In the genomic region with DNA sequence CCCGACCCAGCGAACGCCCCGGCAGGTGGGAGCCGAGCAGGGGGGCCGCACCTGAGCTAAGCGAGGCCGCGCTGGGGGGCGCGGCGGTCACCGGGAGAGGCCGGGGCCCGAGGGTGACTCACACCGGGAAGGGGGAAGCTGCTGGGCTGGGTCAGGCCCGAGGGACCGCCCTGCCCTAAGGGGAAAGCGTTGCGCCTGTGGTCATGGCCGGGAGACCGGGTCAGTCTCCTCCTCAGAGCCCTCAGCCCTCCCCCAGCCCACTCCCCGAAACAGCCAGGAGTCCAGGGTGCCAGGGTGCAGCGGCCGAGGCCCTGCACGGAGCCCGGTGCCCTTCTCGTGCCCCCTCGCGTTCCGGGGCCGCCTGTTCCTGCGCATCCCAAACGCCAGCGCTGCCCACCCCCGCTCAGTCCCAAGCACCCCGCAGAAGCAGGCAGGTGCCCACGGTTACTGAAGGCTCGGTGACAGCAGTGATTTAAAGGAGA, we compare ENCODE assay signal across 2 cellular contexts.
TF ChIP-seq lines count a peak whose summit lies in the region.

No MANE protein-coding gene starts in this region.

TF ChIP-seq in K562, 482 proteins besides CTCF, POLR2A, EP300 and RAD21 (continued from another document and continues in another):
- TF ChIP-seq, protein P1, sequence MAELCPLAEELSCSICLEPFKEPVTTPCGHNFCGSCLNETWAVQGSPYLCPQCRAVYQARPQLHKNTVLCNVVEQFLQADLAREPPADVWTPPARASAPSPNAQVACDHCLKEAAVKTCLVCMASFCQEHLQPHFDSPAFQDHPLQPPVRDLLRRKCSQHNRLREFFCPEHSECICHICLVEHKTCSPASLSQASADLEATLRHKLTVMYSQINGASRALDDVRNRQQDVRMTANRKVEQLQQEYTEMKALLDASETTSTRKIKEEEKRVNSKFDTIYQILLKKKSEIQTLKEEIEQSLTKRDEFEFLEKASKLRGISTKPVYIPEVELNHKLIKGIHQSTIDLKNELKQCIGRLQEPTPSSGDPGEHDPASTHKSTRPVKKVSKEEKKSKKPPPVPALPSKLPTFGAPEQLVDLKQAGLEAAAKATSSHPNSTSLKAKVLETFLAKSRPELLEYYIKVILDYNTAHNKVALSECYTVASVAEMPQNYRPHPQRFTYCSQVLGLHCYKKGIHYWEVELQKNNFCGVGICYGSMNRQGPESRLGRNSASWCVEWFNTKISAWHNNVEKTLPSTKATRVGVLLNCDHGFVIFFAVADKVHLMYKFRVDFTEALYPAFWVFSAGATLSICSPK (IDR thresholded peaks at IDR 0.05; ENCODE audit: borderline replicate concordance): no peak
- TF ChIP-seq POLR3A (IDR thresholded peaks at IDR 0.05; ENCODE audit: borderline replicate concordance, extremely low read depth, insufficient read depth, insufficient read length) (no peak), SIRT6 (IDR thresholded peaks at IDR 0.05; ENCODE audit: low read depth, low read length) (no peak), TAF1 (IDR thresholded peaks at IDR 0.05; ENCODE audit: control insufficient read depth, extremely low read depth, insufficient read depth, low read length, severe bottlenecking) (no peak), ZNF589 (CRISPR knock-in tag; IDR thresholded peaks at IDR 0.05; ENCODE audit: low read depth) (0 out of 2 replicates have a peak, but pooled peaks have one; percentile 34), PPARD (CRISPR knock-in tag; IDR thresholded peaks at IDR 0.05) (no peak), FIP1L1 (IDR thresholded peaks at IDR 0.05; ENCODE audit: low read depth, low read length, poor library complexity, severe bottlenecking) (peak; percentile 81), SMARCC2 (IDR thresholded peaks at IDR 0.05; ENCODE audit: low read depth) (no peak), HOXB6 (CRISPR knock-in tag; IDR thresholded peaks at IDR 0.05; ENCODE audit: borderline replicate concordance) (no peak), MXI1 (IDR thresholded peaks at IDR 0.05; ENCODE audit: low read depth, low read length) (no peak), KAT2B (IDR thresholded peaks at IDR 0.05; ENCODE audit: low read depth, low read length) (no peak), CEBPB (tag; IDR thresholded peaks at IDR 0.05) (no peak), ZBTB7A (IDR thresholded peaks at IDR 0.05; ENCODE audit: borderline replicate concordance, control insufficient read depth, low read depth, low read length) (peak; percentile 56; the same call in 1 of the 2 replicates), BRCA1 (IDR thresholded peaks at IDR 0.05) (no peak), BRCA1 (CRISPR knock-in tag; IDR thresholded peaks at IDR 0.05) (no peak), FOSL1 (tag; conservative IDR thresholded peaks at IDR 0.05) (peak; percentile 85), JUN (IDR thresholded peaks at IDR 0.05; ENCODE audit: borderline replicate concordance, low read depth, low read length) (0 out of 2 replicates have a peak, but pooled peaks have one; percentile 47), JUN (CRISPR knock-in tag; IDR thresholded peaks at IDR 0.05; ENCODE audit: borderline replicate concordance) (no peak), SMARCE1 (IDR thresholded peaks at IDR 0.05) (no peak), ZNF3 (CRISPR knock-in tag; IDR thresholded peaks at IDR 0.05) (no peak), U2AF1 (optimal IDR thresholded peaks at IDR 0.05; ENCODE audit: low read depth, low read length) (no peak), ZBED1 (IDR thresholded peaks at IDR 0.05) (no peak)
- TF ChIP-seq, protein P2, sequence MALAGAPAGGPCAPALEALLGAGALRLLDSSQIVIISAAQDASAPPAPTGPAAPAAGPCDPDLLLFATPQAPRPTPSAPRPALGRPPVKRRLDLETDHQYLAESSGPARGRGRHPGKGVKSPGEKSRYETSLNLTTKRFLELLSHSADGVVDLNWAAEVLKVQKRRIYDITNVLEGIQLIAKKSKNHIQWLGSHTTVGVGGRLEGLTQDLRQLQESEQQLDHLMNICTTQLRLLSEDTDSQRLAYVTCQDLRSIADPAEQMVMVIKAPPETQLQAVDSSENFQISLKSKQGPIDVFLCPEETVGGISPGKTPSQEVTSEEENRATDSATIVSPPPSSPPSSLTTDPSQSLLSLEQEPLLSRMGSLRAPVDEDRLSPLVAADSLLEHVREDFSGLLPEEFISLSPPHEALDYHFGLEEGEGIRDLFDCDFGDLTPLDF (CRISPR knock-in tag; IDR thresholded peaks at IDR 0.05): no peak
- TF ChIP-seq, protein P3, sequence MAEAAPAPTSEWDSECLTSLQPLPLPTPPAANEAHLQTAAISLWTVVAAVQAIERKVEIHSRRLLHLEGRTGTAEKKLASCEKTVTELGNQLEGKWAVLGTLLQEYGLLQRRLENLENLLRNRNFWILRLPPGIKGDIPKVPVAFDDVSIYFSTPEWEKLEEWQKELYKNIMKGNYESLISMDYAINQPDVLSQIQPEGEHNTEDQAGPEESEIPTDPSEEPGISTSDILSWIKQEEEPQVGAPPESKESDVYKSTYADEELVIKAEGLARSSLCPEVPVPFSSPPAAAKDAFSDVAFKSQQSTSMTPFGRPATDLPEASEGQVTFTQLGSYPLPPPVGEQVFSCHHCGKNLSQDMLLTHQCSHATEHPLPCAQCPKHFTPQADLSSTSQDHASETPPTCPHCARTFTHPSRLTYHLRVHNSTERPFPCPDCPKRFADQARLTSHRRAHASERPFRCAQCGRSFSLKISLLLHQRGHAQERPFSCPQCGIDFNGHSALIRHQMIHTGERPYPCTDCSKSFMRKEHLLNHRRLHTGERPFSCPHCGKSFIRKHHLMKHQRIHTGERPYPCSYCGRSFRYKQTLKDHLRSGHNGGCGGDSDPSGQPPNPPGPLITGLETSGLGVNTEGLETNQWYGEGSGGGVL (CRISPR knock-in tag; IDR thresholded peaks at IDR 0.05): no peak
- TF ChIP-seq, protein P4, sequence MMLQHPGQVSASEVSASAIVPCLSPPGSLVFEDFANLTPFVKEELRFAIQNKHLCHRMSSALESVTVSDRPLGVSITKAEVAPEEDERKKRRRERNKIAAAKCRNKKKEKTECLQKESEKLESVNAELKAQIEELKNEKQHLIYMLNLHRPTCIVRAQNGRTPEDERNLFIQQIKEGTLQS (IDR thresholded peaks at IDR 0.05): peak; percentile 58
- TF ChIP-seq, protein P4 (CRISPR knock-in tag; conservative IDR thresholded peaks at IDR 0.05): no peak
- TF ChIP-seq, protein P5, sequence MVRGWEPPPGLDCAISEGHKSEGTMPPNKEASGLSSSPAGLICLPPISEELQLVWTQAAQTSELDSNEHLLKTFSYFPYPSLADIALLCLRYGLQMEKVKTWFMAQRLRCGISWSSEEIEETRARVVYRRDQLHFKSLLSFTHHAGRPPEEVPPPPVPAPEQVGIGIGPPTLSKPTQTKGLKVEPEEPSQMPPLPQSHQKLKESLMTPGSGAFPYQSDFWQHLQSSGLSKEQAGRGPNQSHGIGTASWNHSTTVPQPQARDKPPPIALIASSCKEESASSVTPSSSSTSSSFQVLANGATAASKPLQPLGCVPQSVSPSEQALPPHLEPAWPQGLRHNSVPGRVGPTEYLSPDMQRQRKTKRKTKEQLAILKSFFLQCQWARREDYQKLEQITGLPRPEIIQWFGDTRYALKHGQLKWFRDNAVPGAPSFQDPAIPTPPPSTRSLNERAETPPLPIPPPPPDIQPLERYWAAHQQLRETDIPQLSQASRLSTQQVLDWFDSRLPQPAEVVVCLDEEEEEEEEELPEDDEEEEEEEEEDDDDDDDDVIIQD (CRISPR knock-in tag; IDR thresholded peaks at IDR 0.05): no peak

TF ChIP-seq in HepG2, 621 proteins besides CTCF, POLR2A, EP300 and RAD21 (continued from another document):
- TF ChIP-seq ZNF646 (CRISPR knock-in tag; IDR thresholded peaks at IDR 0.05): no peak
- 0 out of 2 replicates have a peak, but pooled peaks have one; percentile 49 for TF ChIP-seq ESRRA (CRISPR knock-in tag; IDR thresholded peaks at IDR 0.05; ENCODE audit: low read depth)
- TF ChIP-seq, protein P6, sequence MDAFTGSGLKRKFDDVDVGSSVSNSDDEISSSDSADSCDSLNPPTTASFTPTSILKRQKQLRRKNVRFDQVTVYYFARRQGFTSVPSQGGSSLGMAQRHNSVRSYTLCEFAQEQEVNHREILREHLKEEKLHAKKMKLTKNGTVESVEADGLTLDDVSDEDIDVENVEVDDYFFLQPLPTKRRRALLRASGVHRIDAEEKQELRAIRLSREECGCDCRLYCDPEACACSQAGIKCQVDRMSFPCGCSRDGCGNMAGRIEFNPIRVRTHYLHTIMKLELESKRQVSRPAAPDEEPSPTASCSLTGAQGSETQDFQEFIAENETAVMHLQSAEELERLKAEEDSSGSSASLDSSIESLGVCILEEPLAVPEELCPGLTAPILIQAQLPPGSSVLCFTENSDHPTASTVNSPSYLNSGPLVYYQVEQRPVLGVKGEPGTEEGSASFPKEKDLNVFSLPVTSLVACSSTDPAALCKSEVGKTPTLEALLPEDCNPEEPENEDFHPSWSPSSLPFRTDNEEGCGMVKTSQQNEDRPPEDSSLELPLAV (CRISPR knock-in tag; conservative IDR thresholded peaks at IDR 0.05; ENCODE audit: low read depth): no peak
- TF ChIP-seq TBX2 (CRISPR knock-in tag; IDR thresholded peaks at IDR 0.05; ENCODE audit: borderline replicate concordance): peak; percentile 49; the same call in 1 of the 2 replicates
- no peak for TF ChIP-seq ZNF558 (CRISPR knock-in tag; IDR thresholded peaks at IDR 0.05; ENCODE audit: borderline replicate concordance)
- TF ChIP-seq ZNF451 (CRISPR knock-in tag; IDR thresholded peaks at IDR 0.05): peak; percentile 4; the same call in 1 of the 2 replicates
- TF ChIP-seq, protein P7, sequence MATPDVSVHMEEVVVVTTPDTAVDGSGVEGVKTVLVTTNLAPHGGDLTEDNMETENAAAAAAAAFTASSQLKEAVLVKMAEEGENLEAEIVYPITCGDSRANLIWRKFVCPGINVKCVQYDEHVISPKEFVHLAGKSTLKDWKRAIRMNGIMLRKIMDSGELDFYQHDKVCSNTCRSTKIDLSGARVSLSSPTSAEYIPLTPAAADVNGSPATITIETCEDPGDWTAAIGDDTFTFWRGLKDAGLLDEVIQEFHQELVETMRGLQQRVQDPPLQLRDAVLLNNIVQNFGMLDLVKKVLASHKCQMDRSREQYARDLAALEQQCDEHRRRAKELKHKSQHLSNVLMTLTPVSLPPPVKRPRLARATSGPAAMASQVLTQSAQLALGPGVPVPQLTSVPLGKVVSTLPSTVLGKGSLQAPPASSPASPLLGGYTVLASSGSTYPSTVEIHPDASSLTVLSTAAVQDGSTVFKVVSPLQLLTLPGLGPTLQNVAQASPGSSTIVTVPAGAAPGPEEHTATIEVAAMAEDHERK (CRISPR knock-in tag; IDR thresholded peaks at IDR 0.05; ENCODE audit: low read depth): no peak
- peak; percentile 16; the same call in 1 of the 2 replicates for TF ChIP-seq GABPB1 (CRISPR knock-in tag; IDR thresholded peaks at IDR 0.05)
- no peak for TF ChIP-seq ZNF784 (CRISPR knock-in tag; IDR thresholded peaks at IDR 0.05; ENCODE audit: borderline replicate concordance)
- TF ChIP-seq PPARG (CRISPR knock-in tag; conservative IDR thresholded peaks at IDR 0.05): no peak
